ENCODE assay signal across 9 cellular contexts in the genomic region with DNA sequence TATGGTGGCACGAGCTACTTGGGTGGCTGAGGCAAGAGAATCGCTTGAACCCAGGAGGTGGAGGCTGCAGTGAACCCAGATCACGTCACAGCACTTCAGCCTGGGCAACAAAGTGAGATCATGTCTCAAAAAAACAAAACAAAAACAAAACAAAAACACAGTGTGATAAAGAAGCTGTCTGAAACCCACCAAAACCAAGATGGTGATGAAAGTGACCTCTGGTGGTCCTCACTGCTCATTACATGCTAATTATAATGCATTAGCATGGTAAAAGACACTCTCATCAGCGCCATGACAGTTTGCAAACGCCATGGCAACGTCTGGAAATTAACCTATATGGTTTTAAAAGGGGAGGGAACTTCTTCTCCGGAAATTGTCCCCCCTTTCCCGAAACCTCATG. TPM values are rescaled to one million over a fixed set of nuclear protein-coding genes. Genes with fewer than 3 reads are reported as not detected.
DNase-seq lines count a peak whose midpoint lies in the region; ATAC-seq, FAIRE-seq and TF ChIP-seq lines count a peak whose summit lies in the region.
"Had no signal": no experiment of that assay in that cellular context is flagged by ENCODE, and none has a peak within 500 bp of the region (broad histone marks: within the 10 kb centered on the region; RNA-seq: fewer than 3 reads in every experiment).

No MANE protein-coding gene starts in this region.

- no peaks in the 10 kb centered on the region for H3K4me1 ChIP-seq in RWPE2 (ENCODE audit: insufficient read depth, poor library complexity, severe bottlenecking)
- H3K4me1 ChIP-seq in neural progenitor cell: no peaks in the 10 kb centered on the region

- no peak overlapping the region for H3K27ac ChIP-seq in RWPE2 (ENCODE audit: poor library complexity, severe bottlenecking)
- peak overlapping the region; percentile 18 for H3K27ac ChIP-seq in epithelial cell of prostate
- no peak overlapping the region for H3K27ac ChIP-seq in neural progenitor cell

- no peak overlapping the region for H3K9ac ChIP-seq in neural progenitor cell

- peak; percentile 48 for TF ChIP-seq CTCF in GM12864 (IDR thresholded peaks at IDR 0.05; ENCODE audit: low read depth, low read length, missing control alignments)
- TF ChIP-seq CTCF in RWPE2 (IDR thresholded peaks at IDR 0.05; ENCODE audit: poor library complexity, severe bottlenecking): peak; percentile 60
- peak; percentile 61 for TF ChIP-seq CTCF in neural progenitor cell (IDR thresholded peaks at IDR 0.05)

- H3K79me2 ChIP-seq in neural progenitor cell (ENCODE audit: low read depth): no peaks in the 10 kb centered on the region

- no peaks in the 10 kb centered on the region for H3K4me1 Mint-ChIP-seq in neural progenitor cell
- H3K4me1 Mint-ChIP-seq: stimulated activated effector memory CD8-positive, alpha-beta T cell treated with anti-CD3 and anti-CD28 coated beads, Interleukin-12 subunit alpha, Interleukin-12 subunit beta, amount 100 ng/mL, for 72 hours had no signal

- no peaks in the 10 kb centered on the region for H3K36me3 Mint-ChIP-seq in neural progenitor cell
- H3K36me3 Mint-ChIP-seq: stimulated activated effector memory CD8-positive, alpha-beta T cell treated with anti-CD3 and anti-CD28 coated beads, Interleukin-12 subunit alpha, Interleukin-12 subunit beta, amount 100 ng/mL, for 72 hours had no signal

- H3K9me3 Mint-ChIP-seq in neural progenitor cell: no peaks in the 10 kb centered on the region
- H3K9me3 Mint-ChIP-seq: stimulated activated effector memory CD8-positive, alpha-beta T cell treated with anti-CD3 and anti-CD28 coated beads, Interleukin-12 subunit alpha, Interleukin-12 subunit beta, amount 100 ng/mL, for 72 hours had no signal

- H4K20me1 ChIP-seq in neural progenitor cell (ENCODE audit: low read depth): no peaks in the 10 kb centered on the region

- no peaks in the 10 kb centered on the region for H3K9me3 ChIP-seq in RWPE2 (ENCODE audit: severe bottlenecking)
- H3K9me3 ChIP-seq in neural progenitor cell (ENCODE audit: low read depth): no peaks in the 10 kb centered on the region

- H3K27me3 ChIP-seq in RWPE2 (ENCODE audit: insufficient read depth, poor library complexity, severe bottlenecking) (no peaks in the 10 kb centered on the region), neural progenitor cell (no peaks in the 10 kb centered on the region)

- FAIRE-seq in urothelium cell line (lab: Jason Lieb, UNC): no peak

- no peak overlapping the region for H3K4me2 ChIP-seq in neural progenitor cell

- ATAC-seq in HG03135 (IDR thresholded peaks at IDR 0.05; ENCODE audit: unreplicated experiment) (peak; percentile 76), RWPE2 (ENCODE audit: low read depth) (peak; percentile 33; the same call in 1 of the 3 replicates)
- ATAC-seq: stimulated activated effector memory CD8-positive, alpha-beta T cell treated with anti-CD3 and anti-CD28 coated beads, Interleukin-12 subunit alpha, Interleukin-12 subunit beta, amount 100 ng/mL, for 72 hours had no signal

- no peaks in the 10 kb centered on the region for H3K36me3 ChIP-seq in RWPE2 (ENCODE audit: low read depth)
- H3K36me3 ChIP-seq in neural progenitor cell: no peaks in the 10 kb centered on the region

- no peak overlapping the region for H3K4me3 Mint-ChIP-seq in neural progenitor cell
- H3K4me3 Mint-ChIP-seq: stimulated activated effector memory CD8-positive, alpha-beta T cell treated with anti-CD3 and anti-CD28 coated beads, Interleukin-12 subunit alpha, Interleukin-12 subunit beta, amount 100 ng/mL, for 72 hours had no signal

- DNase-seq in A172 (ENCODE audit: low spot score) (peak; percentile 51), GM12864 (ENCODE audit: low read depth) (no peak), RWPE2 (ENCODE audit: low spot score) (no peak), epithelial cell of prostate (ENCODE audit: low read depth, low spot score) (no peak), neural progenitor cell (ENCODE audit: low spot score) (peak; percentile 35), urothelium cell line (ENCODE audit: low spot score) (no peak), NCI-H1436 (lab: John Stamatoyannopoulos, UW) (no peak)

- no peak overlapping the region for H2AFZ ChIP-seq in neural progenitor cell (replicated peaks)

- no peaks in the 10 kb centered on the region for H3F3A ChIP-seq in neural progenitor cell (ENCODE audit: low read depth)

- H3K4me3 ChIP-seq in GM12864 (ENCODE audit: low read depth, low read length) (no peak overlapping the region), RWPE2 (ENCODE audit: severe bottlenecking) (no peak overlapping the region), neural progenitor cell (no peak overlapping the region)

- no peak overlapping the region for H3K27ac Mint-ChIP-seq in neural progenitor cell
- H3K27ac Mint-ChIP-seq: stimulated activated effector memory CD8-positive, alpha-beta T cell treated with anti-CD3 and anti-CD28 coated beads, Interleukin-12 subunit alpha, Interleukin-12 subunit beta, amount 100 ng/mL, for 72 hours had no signal

- H3K27me3 Mint-ChIP-seq in neural progenitor cell (ENCODE audit: insufficient read depth, low read depth): no peaks in the 10 kb centered on the region

RNA-seq across cellular contexts. Expression of a gene that starts 29.4 kb away (rescaled TPM):
- 2.7 and 4.0 TPM in 2 replicates for total RNA-seq in A172 (2014; rRNA removed; shearing (Covaris generic))
- 4.2 and 4.5 TPM in 2 replicates for total RNA-seq in neural progenitor cell (ENCODE audit: low replicate concordance)

RNA-seq across cellular contexts. Expression of a gene that starts 36.2 kb away (rescaled TPM):
- 30.9 and 34.5 TPM in 2 replicates for total RNA-seq in A172 (2014; rRNA removed; shearing (Covaris generic))
- total RNA-seq in neural progenitor cell (ENCODE audit: low replicate concordance): 29.9 and 42.3 TPM in 2 replicates

Comparison
In these comparisons a context has a peak if more than half of its experiments do, and no peak if none do; other contexts are left out.
1. DNase-seq: peak in A172 (single experiment) and neural progenitor cell (single experiment); none in GM12864 (single experiment), RWPE2 (single experiment), epithelial cell of prostate (single experiment), urothelium cell line (single experiment) and NCI-H1436 (single experiment).
2. Peak in every context shown above with its lines, with median percentiles within 50 percentile points of each other: CTCF ChIP-seq.